In the genomic region with DNA sequence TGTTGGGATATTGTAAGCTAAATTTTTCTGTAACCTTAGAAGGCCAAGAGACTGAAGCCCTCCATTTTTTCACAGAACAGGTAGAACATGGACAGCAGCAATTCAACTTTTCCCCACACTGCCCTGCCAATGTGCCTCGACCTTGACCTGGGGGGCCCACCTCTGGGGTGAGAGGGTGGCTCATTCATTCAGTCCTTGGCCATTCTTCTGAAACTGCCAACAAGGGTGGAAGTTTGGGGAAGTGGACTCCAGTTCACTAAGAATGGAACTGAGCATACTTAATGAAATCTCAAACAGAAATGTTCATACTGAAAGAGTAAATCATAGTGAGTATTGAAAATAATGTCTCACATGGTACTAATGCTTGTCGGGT, we compare ENCODE assay signal across 8 cellular contexts. TPM values are rescaled to one million over a fixed set of nuclear protein-coding genes. Genes with fewer than 3 reads are reported as not detected.
DNase-seq lines count a peak whose midpoint lies in the region; ATAC-seq and TF ChIP-seq lines count a peak whose summit lies in the region.

No MANE protein-coding gene starts in this region.

- no peaks in the 10 kb centered on the region for H3K9me3 Mint-ChIP-seq in CD8-positive, alpha-beta memory T cell
- H3K9me3 Mint-ChIP-seq in effector memory CD8-positive, alpha-beta T cell, result no peaks in the 10 kb centered on the region

- H3K4me3 Mint-ChIP-seq in CD8-positive, alpha-beta memory T cell, result peak overlapping the region; percentile 92 to 99 (median 96)
- peak overlapping the region; percentile 96 to 97 for H3K4me3 Mint-ChIP-seq in effector memory CD8-positive, alpha-beta T cell

- peak overlapping the region; percentile 99 for H3K9ac ChIP-seq in PC-3 (ENCODE audit: low read length)

- H3K27ac Mint-ChIP-seq in CD8-positive, alpha-beta memory T cell, result peak overlapping the region; percentile 95 to 100 (median 98)
- peak overlapping the region; percentile 98 for H3K27ac Mint-ChIP-seq in effector memory CD8-positive, alpha-beta T cell

- peaks cover 34% of the 10 kb centered on the region for H3K4me1 ChIP-seq in CD8-positive, alpha-beta memory T cell (ENCODE audit: insufficient read depth, low read length)
- H3K4me1 ChIP-seq in PC-3 (ENCODE audit: insufficient read depth, low read length) (peaks cover 27% of the 10 kb centered on the region), osteoblast (ENCODE audit: insufficient read depth, low read length) (peaks cover 18% of the 10 kb centered on the region)

- no peak for DNase-seq in CD8-positive, alpha-beta memory T cell
- no peak for DNase-seq in PC-3
- DNase-seq in effector memory CD8-positive, alpha-beta T cell, result no peak
- no peak for DNase-seq in osteoblast (ENCODE audit: insufficient read length, low spot score, missing footprints)
- DNase-seq in NCI-H510A treated with DMSO at 0.1 percent for 48 hours (lab: John Stamatoyannopoulos, UW), result no peak

- H3K27me3 ChIP-seq in CD8-positive, alpha-beta memory T cell (ENCODE audit: insufficient read depth, low read length, poor library complexity, severe bottlenecking), result no peaks in the 10 kb centered on the region
- H3K27me3 ChIP-seq in PC-3 (ENCODE audit: low read length) (no peaks in the 10 kb centered on the region), osteoblast (ENCODE audit: insufficient read depth, low read length) (no peaks in the 10 kb centered on the region)

- peaks cover 8% of the 10 kb centered on the region for H3F3A ChIP-seq in PC-3 (ENCODE audit: low read length, unreplicated experiment)

- intact Hi-C loops in PC-3 (cut with micrococcal nuclease), result loop anchor here (5.0 kb wide), 2 partner anchors 117 to 282 kb away; partner anchors contain the start of gene ADAM23

- CTCF ChIA-PET in CD8-positive, alpha-beta memory T cell (lab: Charles Lee), result interaction anchor here (0.7 kb wide), 1 partner anchor 75 kb away, joined by 4 read pairs; the partner anchor contains the start of gene INO80D
- CTCF ChIA-PET in PC-3 (lab: Charles Lee), result no interaction called here

- H4K20me1 ChIP-seq in PC-3 (ENCODE audit: low read length) (peaks cover 33% of the 10 kb centered on the region), osteoblast (ENCODE audit: insufficient read depth, low read length) (peaks cover 16% of the 10 kb centered on the region)

- H3K36me3 ChIP-seq in CD8-positive, alpha-beta memory T cell (ENCODE audit: insufficient read depth, low read length), result peaks cover 17% of the 10 kb centered on the region
- H3K36me3 ChIP-seq in PC-3 (ENCODE audit: low read depth, low read length), result peaks cover 49% of the 10 kb centered on the region
- H3K36me3 ChIP-seq in osteoblast (ENCODE audit: insufficient read depth, low read length), result peaks cover 44% of the 10 kb centered on the region

- BruUV-seq in PC-3 (replicated peaks; lab: Mats Ljungman, UMichigan), result no TSS peak

- H3K4me1 Mint-ChIP-seq in CD8-positive, alpha-beta memory T cell, result peaks cover 48 to 71% (median 65%) of the 10 kb centered on the region in 3 donors
- peaks cover 22 to 40% of the 10 kb centered on the region in 2 donors for H3K4me1 Mint-ChIP-seq in effector memory CD8-positive, alpha-beta T cell (ENCODE audit: low read depth in 2 of 2)

- H2AFZ ChIP-seq in PC-3 (ENCODE audit: low read length) (no peak overlapping the region), osteoblast (ENCODE audit: low read length) (no peak overlapping the region)

- peak overlapping the region; percentile 84 for H3K27ac ChIP-seq in CD8-positive, alpha-beta memory T cell (ENCODE audit: low read depth, low read length)
- H3K27ac ChIP-seq in PC-3 (ENCODE audit: low read length) (no peak overlapping the region), osteoblast (ENCODE audit: low read depth, low read length) (peak overlapping the region; percentile 96)

- H3K9me3 ChIP-seq in CD8-positive, alpha-beta memory T cell (ENCODE audit: low read length), result no peaks in the 10 kb centered on the region
- H3K9me3 ChIP-seq in PC-3 (ENCODE audit: low read length) (no peaks in the 10 kb centered on the region), osteoblast (ENCODE audit: low read depth, low read length) (no peaks in the 10 kb centered on the region)

- no peaks in the 10 kb centered on the region for H3K27me3 Mint-ChIP-seq in CD8-positive, alpha-beta memory T cell
- no peaks in the 10 kb centered on the region for H3K27me3 Mint-ChIP-seq in effector memory CD8-positive, alpha-beta T cell

- ATAC-seq in PC-3, result no peak
- ATAC-seq in effector memory CD8-positive, alpha-beta T cell (replicated peaks), result no peak
- no peak for ATAC-seq in HG03045 (IDR thresholded peaks at IDR 0.05; ENCODE audit: unreplicated experiment)
- ATAC-seq in HG02759 (IDR thresholded peaks at IDR 0.05; ENCODE audit: unreplicated experiment), result no peak
- no peak for ATAC-seq in HG03280 (IDR thresholded peaks at IDR 0.05; ENCODE audit: unreplicated experiment)

- no peaks in the 10 kb centered on the region for H3K9me2 ChIP-seq in PC-3 (replicated peaks; ENCODE audit: low read length)

- POLR2A ChIA-PET in CD8-positive, alpha-beta memory T cell (lab: Charles Lee), result no interaction called here
- POLR2A ChIA-PET in PC-3 (lab: Charles Lee; ENCODE audit: unreplicated experiment), result no interaction called here

- H3K79me2 ChIP-seq in PC-3 (ENCODE audit: low read length), result peaks cover 66% of the 10 kb centered on the region
- H3K79me2 ChIP-seq in osteoblast (ENCODE audit: insufficient read depth, low read length), result peaks cover 60% of the 10 kb centered on the region

- H3K36me3 Mint-ChIP-seq in CD8-positive, alpha-beta memory T cell, result peaks cover 4 to 62% (median 20%) of the 10 kb centered on the region in 3 donors
- H3K36me3 Mint-ChIP-seq in effector memory CD8-positive, alpha-beta T cell (ENCODE audit: insufficient read depth), result peaks cover 59% of the 10 kb centered on the region

- TF ChIP-seq CTCF in PC-3 (conservative IDR thresholded peaks at IDR 0.05; ENCODE audit: low read depth, low read length) (no peak), osteoblast (IDR thresholded peaks at IDR 0.05; ENCODE audit: extremely low read depth, low read depth, low read length) (no peak)

- peak overlapping the region; percentile 89 for H3K4me2 ChIP-seq in PC-3 (ENCODE audit: low read length)
- peak overlapping the region; percentile 91 for H3K4me2 ChIP-seq in osteoblast (ENCODE audit: insufficient read depth, low read length)

- peak overlapping the region; percentile 95 for H3K4me3 ChIP-seq in CD8-positive, alpha-beta memory T cell (ENCODE audit: low read length)
- H3K4me3 ChIP-seq in PC-3 (ENCODE audit: low read length) (peak overlapping the region; percentile 87), osteoblast (ENCODE audit: insufficient read depth, low read length) (peak overlapping the region; percentile 90)

RNA-seq across cellular contexts. Expression of gene EEF1B2, which starts 1.1 kb away (rescaled TPM):
- 1,000 to 10,000 TPM; 1,019 to 1,025 TPM for total RNA-seq in CD8-positive, alpha-beta memory T cell
- 791 TPM for polyA plus RNA-seq in CD8-positive, alpha-beta memory T cell
- total RNA-seq in PC-3 (2014; rRNA removed) (596 and 616 TPM in 2 replicates), osteoblast (442 and 563 TPM in 2 replicates)

RNA-seq across cellular contexts. Expression of gene NDUFS1, which starts 1.5 kb away (rescaled TPM):
- total RNA-seq in CD8-positive, alpha-beta memory T cell, result 100 to 1,000 TPM; 102 to 106 TPM
- 38.1 TPM for polyA plus RNA-seq in CD8-positive, alpha-beta memory T cell
- 80.7 and 110 TPM in 2 replicates for total RNA-seq in PC-3 (2014; rRNA removed)
- total RNA-seq in osteoblast, result 86.6 and 98.4 TPM in 2 replicates
